23 cellular contexts compared by ENCODE assay signal in genomic region chr5:19058216-19058615, GRCh38.
"Had no signal": no experiment of that assay in that cellular context is flagged by ENCODE, and none has a peak within 500 bp of the region (broad histone marks: within the 10 kb centered on the region; RNA-seq: fewer than 3 reads in every experiment).

No MANE protein-coding gene starts in this region.

- FAIRE-seq: HepG2 had no signal

- H3K9ac ChIP-seq: KMS-11, SK-N-SH had no signal

- DNase-seq: IMR-90, Kasumi-1, MV-4-11, NCI-H1048, NCI-H1105, NCI-H1417, NCI-H1436 treated with DMSO at 0.1 percent for 48 hours, NCI-H1694, NCI-H187 treated with DMSO at 0.1 percent for 48 hours, NCI-H2029 treated with DMSO at 0.1 percent for 48 hours, NCI-H2171 treated with DMSO at 0.1 percent for 48 hours, NCI-H2227 treated with DMSO at 0.1 percent for 48 hours, NCI-H446, NCI-H510A, NCI-H524 treated with DMSO at 0.1 percent for 48 hours, NCI-H69, NCI-H774, PC-3, SHP77, SK-N-SH had no signal

- H3K9me3 ChIP-seq: SK-N-SH had no signal

- H3K9me2 ChIP-seq: SK-N-SH had no signal

- H3K27ac ChIP-seq: KMS-11, RWPE1 had no signal

- H3K4me2 ChIP-seq: KMS-11, SK-N-SH had no signal
